In the genomic region with DNA sequence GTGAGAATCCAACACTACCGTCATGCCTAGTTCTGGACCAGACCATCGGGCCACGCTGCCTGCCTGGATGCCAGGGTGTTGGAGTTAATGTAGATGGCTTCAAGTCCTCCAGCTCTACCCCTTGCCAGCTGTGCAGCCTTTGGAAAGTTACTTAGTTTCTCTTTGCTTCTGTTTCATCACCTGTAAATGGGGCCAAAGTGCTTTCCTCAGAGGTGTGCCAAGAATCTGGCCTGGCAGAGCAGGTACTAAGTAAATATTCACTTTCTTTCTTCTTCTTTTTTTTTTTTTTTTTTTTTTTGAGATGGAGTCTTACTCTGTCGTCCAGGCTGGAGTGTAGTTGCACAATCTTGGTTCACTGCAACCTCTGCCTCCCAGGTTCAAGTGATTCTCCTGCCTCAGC, we compare ENCODE assay signal across 27 cellular contexts.
DNase-seq lines count a peak whose midpoint lies in the region; ATAC-seq, FAIRE-seq and TF ChIP-seq lines count a peak whose summit lies in the region.
"Had no signal": no experiment of that assay in that cellular context is flagged by ENCODE, and none has a peak within 500 bp of the region (broad histone marks: within the 10 kb centered on the region; RNA-seq: fewer than 3 reads in every experiment).

No MANE protein-coding gene starts in this region.

- H3K4me1 ChIP-seq in BLaER1 treated with 17β-estradiol and CSF1 and Interleukin-3, amounts not matched to agents 10 nM and 100 nM: peaks cover 37 to 66% (median 55%) of the 10 kb centered on the region in 10 experiments
- H3K4me1 ChIP-seq in left lung (no peaks in the 10 kb centered on the region), small intestine (ENCODE audit: control insufficient read depth in 2 of 2, insufficient read depth in 1 of 2, low read depth in 1 of 2, low read length in 1 of 2) (no peaks in the 10 kb centered on the region)

- no peak overlapping the region for H3K9ac ChIP-seq in BLaER1 treated with 17β-estradiol and CSF1 and Interleukin-3, amounts not matched to agents 10 nM and 100 nM

- WGBS in small intestine, 3 donors: 7 to 58% (median 10%) methylated on average over 3 to 4 of the region's 4 CpGs

- no peak overlapping the region for H3K4me3 ChIP-seq in BLaER1 treated with 17β-estradiol and CSF1 and Interleukin-3, amounts not matched to agents 10 nM and 100 nM
- H3K4me3 ChIP-seq in left lung (no peak overlapping the region), small intestine (ENCODE audit: low read depth in 1 of 2, low read length in 2 of 2) (no peak overlapping the region)
- H3K4me3 ChIP-seq: K562, MG63 had no signal

- peak overlapping the region in 8 of 11 experiments; percentile 55 to 88 (median 71); a peak in 13 of 22 replicates for H3K4me2 ChIP-seq in BLaER1 treated with 17β-estradiol and CSF1 and Interleukin-3, amounts not matched to agents 10 nM and 100 nM

- DNase-seq in left lung (peak in 1 of 2 donors; percentile 35), small intestine (peak; percentile 51), foreskin melanocyte (no peak)
- DNase-seq in activated CD8-positive, alpha-beta T cell treated with anti-CD3 and anti-CD28 coated beads for 36 hours: no peak
- DNase-seq: 8988T; ACHN; CD4-positive, alpha-beta T cell; GOT3; HCEC 1CT; Kasumi-1; MG63; NCI-H1048; NCI-H1417; NCI-H1694; NCI-H2029 treated with DMSO at 0.1 percent for 48 hours; NCI-H446 treated with DMSO at 0.1 percent for 48 hours; NCI-H526 treated with DMSO at 0.1 percent for 48 hours; SHP77 treated with DMSO at 0.1 percent for 48 hours had no signal

- H3K9me3 Mint-ChIP-seq in activated CD8-positive, alpha-beta T cell treated with anti-CD3 and anti-CD28 coated beads for 36 hours: no peaks in the 10 kb centered on the region
- H3K9me3 Mint-ChIP-seq: CD4-positive, alpha-beta T cell had no signal

- no peaks in the 10 kb centered on the region for H3K27me3 ChIP-seq in BLaER1 treated with 17β-estradiol and CSF1 and Interleukin-3, amounts not matched to agents 10 nM and 100 nM
- H3K27me3 ChIP-seq in left lung: peaks cover 0 to 14% of the 10 kb centered on the region in 2 donors
- H3K27me3 ChIP-seq in small intestine (ENCODE audit: control insufficient read depth in 2 of 2, insufficient read depth in 2 of 2, low read length in 2 of 2): peaks cover 0 to 2% of the 10 kb centered on the region in 2 donors
- H3K27me3 ChIP-seq: MG63 had no signal

- TF ChIP-seq CTCF in left lung (IDR thresholded peaks at IDR 0.05): no peak
- TF ChIP-seq CTCF in activated CD8-positive, alpha-beta T cell treated with anti-CD3 and anti-CD28 coated beads for 36 hours (IDR thresholded peaks at IDR 0.05): no peak

- H3K4me1 Mint-ChIP-seq in activated CD8-positive, alpha-beta T cell treated with anti-CD3 and anti-CD28 coated beads for 36 hours (ENCODE audit: low read depth): no peaks in the 10 kb centered on the region

- H3K27me3 Mint-ChIP-seq in activated CD8-positive, alpha-beta T cell treated with anti-CD3 and anti-CD28 coated beads for 36 hours: peaks cover 5% of the 10 kb centered on the region

- no peak overlapping the region for H3K27ac Mint-ChIP-seq in activated CD8-positive, alpha-beta T cell treated with anti-CD3 and anti-CD28 coated beads for 36 hours
- H3K27ac Mint-ChIP-seq: CD4-positive, alpha-beta T cell had no signal

- H3K36me3 ChIP-seq in BLaER1 treated with 17β-estradiol and CSF1 and Interleukin-3, amounts not matched to agents 10 nM and 100 nM: no peaks in the 10 kb centered on the region
- H3K36me3 ChIP-seq in left lung (no peaks in the 10 kb centered on the region), small intestine (ENCODE audit: control insufficient read depth in 2 of 2, insufficient read depth in 2 of 2, low read length in 2 of 2) (no peaks in the 10 kb centered on the region)
- H3K36me3 ChIP-seq: MG63 had no signal

- FAIRE-seq in small intestine (lab: Jason Lieb, UNC): no peak
- FAIRE-seq: D721Med, GM18507, HTR-8/SVneo, K562 had no signal

- H3K27ac ChIP-seq in BLaER1 treated with 17β-estradiol and CSF1 and Interleukin-3, amounts not matched to agents 10 nM and 100 nM: peak overlapping the region in 1 of 11 experiments; percentile 48; a peak in 1 of 22 replicates
- peak overlapping the region; percentile 92 for H3K27ac ChIP-seq in angular gyrus (ENCODE audit: low read depth, low read length)
- H3K27ac ChIP-seq in left lung: no peak overlapping the region
- H3K27ac ChIP-seq in small intestine (ENCODE audit: low read depth in 1 of 2, low read length in 1 of 2): no peak overlapping the region

- H3K4me3 Mint-ChIP-seq in activated CD8-positive, alpha-beta T cell treated with anti-CD3 and anti-CD28 coated beads for 36 hours: no peak overlapping the region
- H3K4me3 Mint-ChIP-seq: CD4-positive, alpha-beta T cell had no signal

- POLR2A ChIA-PET in activated CD8-positive, alpha-beta T cell treated with anti-CD3 and anti-CD28 coated beads for 36 hours (lab: Charles Lee): no interaction called here

- no peaks in the 10 kb centered on the region for H3K36me3 Mint-ChIP-seq in activated CD8-positive, alpha-beta T cell treated with anti-CD3 and anti-CD28 coated beads for 36 hours (ENCODE audit: low read depth)

- CTCF ChIA-PET in activated CD8-positive, alpha-beta T cell treated with anti-CD3 and anti-CD28 coated beads for 36 hours (lab: Charles Lee): no interaction called here

- no peaks in the 10 kb centered on the region for H3K9me3 ChIP-seq in BLaER1 treated with 17β-estradiol and CSF1 and Interleukin-3, amounts not matched to agents 10 nM and 100 nM (replicated peaks in 1 of 11)
- H3K9me3 ChIP-seq in left lung (no peaks in the 10 kb centered on the region), small intestine (ENCODE audit: control insufficient read depth, low read depth) (no peaks in the 10 kb centered on the region)
- H3K9me3 ChIP-seq: MG63 had no signal

- H4K20me1 ChIP-seq in BLaER1 treated with 17β-estradiol and CSF1 and Interleukin-3, amounts not matched to agents 10 nM and 100 nM: no peaks in the 10 kb centered on the region

- intact Hi-C loops in left lung (cut with DNase I): no loop called here
- intact Hi-C loops in activated CD8-positive, alpha-beta T cell treated with anti-CD3 and anti-CD28 coated beads for 36 hours (cut with micrococcal nuclease): no loop called here

- ATAC-seq in left lung (peak; percentile 85), GM21619 (IDR thresholded peaks at IDR 0.05; ENCODE audit: unreplicated experiment) (no peak), GM19351 (IDR thresholded peaks at IDR 0.05; ENCODE audit: unreplicated experiment) (no peak)
- no peak for ATAC-seq in activated CD8-positive, alpha-beta T cell treated with anti-CD3 and anti-CD28 coated beads for 36 hours
- ATAC-seq: K562, Panc1 had no signal
